ENCODE assay signal across 8 cellular contexts in genomic region chr5:175478384-175479124, GRCh38. TPM values are rescaled to one million over a fixed set of nuclear protein-coding genes. Genes with fewer than 3 reads are reported as not detected.
DNase-seq lines count a peak whose midpoint lies in the region; ATAC-seq and TF ChIP-seq lines count a peak whose summit lies in the region.

A gene with protein sequence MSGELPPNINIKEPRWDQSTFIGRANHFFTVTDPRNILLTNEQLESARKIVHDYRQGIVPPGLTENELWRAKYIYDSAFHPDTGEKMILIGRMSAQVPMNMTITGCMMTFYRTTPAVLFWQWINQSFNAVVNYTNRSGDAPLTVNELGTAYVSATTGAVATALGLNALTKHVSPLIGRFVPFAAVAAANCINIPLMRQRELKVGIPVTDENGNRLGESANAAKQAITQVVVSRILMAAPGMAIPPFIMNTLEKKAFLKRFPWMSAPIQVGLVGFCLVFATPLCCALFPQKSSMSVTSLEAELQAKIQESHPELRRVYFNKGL (plus strand): TSS chr5:175478560. CDS start chr5:175492104, 13,544 bp downstream.

- TF ChIP-seq CTCF in GM06990 (IDR thresholded peaks at IDR 0.05; ENCODE audit: insufficient read depth, low read length, poor library complexity, severe bottlenecking) (no peak), heart right ventricle (IDR thresholded peaks at IDR 0.05) (no peak), progenitor cell of endocrine pancreas (IDR thresholded peaks at IDR 0.05; ENCODE audit: unreplicated experiment) (no peak), upper lobe of right lung (IDR thresholded peaks at IDR 0.05) (no peak)

- H3K4me3 Mint-ChIP-seq in progenitor cell of endocrine pancreas (ENCODE audit: low read depth) = peak within 1 kb of the TSS; percentile 96

- WGBS in heart right ventricle, 2 donors = 0% methylated on average over 74 to 94 of the region's 94 CpGs

- no peaks in the 10 kb centered on the region for H3K9me3 ChIP-seq in adipocyte (ENCODE audit: control insufficient read depth, low read length)
- H3K9me3 ChIP-seq in heart right ventricle = no peaks in the 10 kb centered on the region
- no peaks in the 10 kb centered on the region for H3K9me3 ChIP-seq in upper lobe of right lung

- intact Hi-C loops in heart right ventricle (cut with DNase I) (no loop called here), upper lobe of right lung (cut with DNase I) (no loop called here)

- H3K4me3 ChIP-seq in GM06990 (replicated peaks; ENCODE audit: low read depth, low read length) (peak within 1 kb of the TSS; percentile 94), adipocyte (ENCODE audit: low read length) (peak within 1 kb of the TSS; percentile 99), heart right ventricle (peak within 1 kb of the TSS; percentile 39 to 95 (median 86)), upper lobe of right lung (peak within 1 kb of the TSS; percentile 87)

- H3K36me3 ChIP-seq in GM06990 (ENCODE audit: control insufficient read depth, insufficient read depth, low read length) = 0 out of 2 replicates have a peak, but pooled peaks cover 1% of the 10 kb centered on the region
- peaks cover 15% of the 10 kb centered on the region for H3K36me3 ChIP-seq in adipocyte (ENCODE audit: control insufficient read depth, insufficient read depth, low read length, severe bottlenecking)
- peaks cover 0 to 23% (median under 1%) of the 10 kb centered on the region in 9 donors for H3K36me3 ChIP-seq in heart right ventricle
- no peaks in the 10 kb centered on the region for H3K36me3 ChIP-seq in upper lobe of right lung

- peak; percentile 90 to 95 (median 94) for ATAC-seq in heart right ventricle
- peak; percentile 96 for ATAC-seq in upper lobe of right lung

- H3K27ac ChIP-seq in heart right ventricle (peak within 1 kb of the TSS; percentile 63 to 89 (median 80)), upper lobe of right lung (peak within 1 kb of the TSS; percentile 71)

- no peaks in the 10 kb centered on the region for H3K9me3 Mint-ChIP-seq in progenitor cell of endocrine pancreas (ENCODE audit: low read depth)

- H3K4me1 Mint-ChIP-seq in progenitor cell of endocrine pancreas (ENCODE audit: low read depth) = peaks cover 21% of the 10 kb centered on the region

- peaks cover 30% of the 10 kb centered on the region for H3K27me3 Mint-ChIP-seq in progenitor cell of endocrine pancreas

- peak; percentile 91 for DNase-seq in GM06990 (ENCODE audit: extremely low read depth, insufficient read length)
- DNase-seq in H4 (ENCODE audit: low spot score) = peak; percentile 62
- peak; percentile 70 for DNase-seq in M059J (ENCODE audit: low read depth)
- DNase-seq in SW 1271 (lab: John Stamatoyannopoulos, UW) = peak; percentile 29 to 63
- DNase-seq in adipocyte (ENCODE audit: low read depth) = peak; percentile 90
- peak; percentile 63 to 86 for DNase-seq in heart right ventricle
- peak; percentile 67 for DNase-seq in progenitor cell of endocrine pancreas (ENCODE audit: low spot score, unreplicated experiment)
- DNase-seq in upper lobe of right lung = peak; percentile 88

- H3K27me3 ChIP-seq in GM06990 (replicated peaks; ENCODE audit: control insufficient read depth, insufficient read depth, low read length) (no peaks in the 10 kb centered on the region), adipocyte (replicated peaks; ENCODE audit: control insufficient read depth, insufficient read depth, low read length) (no peaks in the 10 kb centered on the region), heart right ventricle (peaks cover 0 to 7% (median 0%) of the 10 kb centered on the region in 7 donors), upper lobe of right lung (no peaks in the 10 kb centered on the region)

- peak within 1 kb of the TSS; percentile 95 for H3K27ac Mint-ChIP-seq in progenitor cell of endocrine pancreas

- H3K4me1 ChIP-seq in adipocyte (ENCODE audit: control insufficient read depth, insufficient read depth, low read length) (peaks cover 16% of the 10 kb centered on the region), heart right ventricle (peaks cover 0 to 34% (median 12%) of the 10 kb centered on the region in 9 donors), upper lobe of right lung (peaks cover 8% of the 10 kb centered on the region)

- peak within 1 kb of the TSS; percentile 94 for H3K9ac ChIP-seq in adipocyte (ENCODE audit: low read length)

- H3K36me3 Mint-ChIP-seq in progenitor cell of endocrine pancreas (ENCODE audit: insufficient read depth) = peaks cover 15% of the 10 kb centered on the region

RNA-seq across cellular contexts. Expression of the gene that starts here (rescaled TPM):
- 304 and 322 TPM in 2 replicates for total RNA-seq in H4 (2014; rRNA removed; shearing (Covaris generic))
- 156 and 162 TPM in 2 replicates for total RNA-seq in M059J (2014; rRNA removed; shearing (Covaris generic))
- total RNA-seq in heart right ventricle (10 to 100 TPM; 27.8 to 39.6 (median 33.0) TPM), progenitor cell of endocrine pancreas (73.2 and 83.7 TPM in 2 replicates), upper lobe of right lung (19.9 TPM)
- 10 to 100 TPM; 14.3 to 18.4 TPM for polyA plus RNA-seq in heart right ventricle

Comparison
In these comparisons a context has a peak if more than half of its experiments do, and no peak if none do; other contexts are left out.
1. Peak in every context shown above with its lines: DNase-seq, ATAC-seq, H3K4me3 ChIP-seq and H3K27ac ChIP-seq.